Comparison of ENCODE assay signal across 24 cellular contexts in the genomic region with DNA sequence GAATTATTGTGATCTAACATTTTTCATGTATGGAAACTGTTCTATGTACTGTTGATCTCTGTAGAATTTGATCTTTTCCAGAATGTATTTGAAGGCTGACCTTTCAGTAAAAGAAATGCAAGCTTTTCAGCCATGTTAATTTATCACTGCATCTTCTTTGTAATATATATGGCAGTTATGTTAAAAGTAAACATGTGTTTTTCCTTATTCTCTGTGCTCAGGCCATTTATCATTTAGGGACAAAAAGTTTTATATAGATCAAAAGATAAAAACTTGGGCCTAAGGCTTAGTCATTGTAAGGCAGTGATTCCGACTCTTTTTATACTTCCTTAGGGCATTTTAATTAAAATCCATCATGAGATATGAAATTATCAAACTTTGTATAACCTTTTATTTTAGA. TPM values are rescaled to one million over a fixed set of nuclear protein-coding genes. Genes with fewer than 3 reads are reported as not detected.
A peak's percentile ranks its signal among the peaks of the same experiment; 100 is the strongest.
DNase-seq lines count a peak whose midpoint lies in the region; ATAC-seq, FAIRE-seq and TF ChIP-seq lines count a peak whose summit lies in the region.
"Had no signal": no experiment of that assay in that cellular context is flagged by ENCODE, and none has a peak within 500 bp of the region (broad histone marks: within the 10 kb centered on the region; RNA-seq: fewer than 3 reads in every experiment).

No MANE protein-coding gene starts in this region.

- H3K9me3 ChIP-seq in CD4-positive, alpha-beta T cell (ENCODE audit: control insufficient read depth, low read length): no peaks in the 10 kb centered on the region
- H3K9me3 ChIP-seq in PC-3 (ENCODE audit: low read length) (no peaks in the 10 kb centered on the region), K562 (replicated peaks; ENCODE audit: control insufficient read depth, insufficient read depth, low read depth, low read length) (no peaks in the 10 kb centered on the region), neutrophil (no peaks in the 10 kb centered on the region), Peyer's patch (no peaks in the 10 kb centered on the region)
- H3K9me3 ChIP-seq: ascending aorta, pancreas, right atrium auricular region, suprapubic skin had no signal

- H3K4me1 Mint-ChIP-seq in CD4-positive, alpha-beta T cell (ENCODE audit: low read depth): peaks cover 68% of the 10 kb centered on the region

- 50% methylated on average over 1 of the region's 1 CpG for WGBS in K562 (ENCODE audit: insufficient coverage, low coverage, missing lambda C conversion rate)

- CTCF ChIA-PET in CD4-positive, alpha-beta T cell (lab: Charles Lee): interaction anchor here (0.6 to 2.6 kb wide), 7 partner anchors 48 to 1428 kb away, joined by 3 to 21 read pairs (median 6); partner anchors contain the start of gene KDM2A
- CTCF ChIA-PET in PC-3 (lab: Charles Lee): interaction anchor here (0.5 to 1.1 kb wide), 6 partner anchors 35 to 311 kb away, joined by 3 to 5 read pairs (median 4); no protein-coding TSS in a partner anchor
- CTCF ChIA-PET in K562 (lab: Yijun Ruan, JAX; ENCODE audit: low intra/inter-chr PET ratio): no interaction called here

- H2AFZ ChIP-seq in PC-3 (ENCODE audit: low read length) (no peak overlapping the region), K562 (ENCODE audit: low read depth, low read length) (no peak overlapping the region)

- H3F3A ChIP-seq in PC-3 (ENCODE audit: low read length, unreplicated experiment): peaks cover 10% of the 10 kb centered on the region

- in situ Hi-C loops in K562 (cut with MboI): no loop called here

- H3K27ac ChIP-seq in CD4-positive, alpha-beta T cell (ENCODE audit: low read depth, low read length): no peak overlapping the region
- peak overlapping the region; percentile 74 for H3K27ac ChIP-seq in PC-3 (ENCODE audit: low read length)
- no peak overlapping the region; the same call in 2 of the 3 replicates for H3K27ac ChIP-seq in K562 (ENCODE audit: extremely low read depth, low read depth, low read length)
- peak overlapping the region; percentile 61 for H3K27ac ChIP-seq in neutrophil
- H3K27ac ChIP-seq in Peyer's patch: no peak overlapping the region
- H3K27ac ChIP-seq: ascending aorta, HL-60, pancreas, suprapubic skin had no signal

- H3K9ac ChIP-seq in PC-3 (ENCODE audit: low read length) (peak overlapping the region; percentile 14), K562 (ENCODE audit: insufficient read depth in 1 of 2, low read depth in 2 of 2, low read length in 2 of 2) (no peak overlapping the region; a peak in 1 of 4 replicates)

- H3K4me3 Mint-ChIP-seq in CD4-positive, alpha-beta T cell: no peak overlapping the region
- H3K4me3 Mint-ChIP-seq: activated CD4-positive, alpha-beta memory T cell treated with anti-CD3 and anti-CD28 coated beads, Interleukin-2, amount 10 ng/mL, durations not matched to agents 7 days and 5 days; activated naive CD4-positive, alpha-beta T cell treated with anti-CD3 and anti-CD28 coated beads, Interleukin-2, amount 50 U/mL, for 24 hours; central memory CD8-positive, alpha-beta T cell; stimulated activated effector memory CD8-positive, alpha-beta T cell treated with anti-CD3 and anti-CD28 coated beads, Interleukin-12 subunit alpha, Interleukin-12 subunit beta, amount 100 ng/mL, for 72 hours had no signal

- DNase-seq in CD4-positive, alpha-beta T cell: no peak
- DNase-seq in PC-3 (peak; percentile 51), K562 (ENCODE audit: extremely low read depth in 1 of 4, low spot score in 3 of 4) (no peak), Peyer's patch (no peak), cortex of kidney (lab: John Stamatoyannopoulos, UW) (no peak)
- no peak for DNase-seq in stimulated activated naive CD4-positive, alpha-beta T cell treated with Interleukin-2 at 50 U/mL for 16 hours (lab: John Stamatoyannopoulos, UW)
- DNase-seq: activated CD4-positive, CD25-positive, alpha-beta regulatory T cell treated with anti-CD3 and anti-CD28 coated beads, Interleukin-2, amount 50 U/mL, for 72 hours; activated CD8-positive, alpha-beta memory T cell treated with anti-CD3 and anti-CD28 coated beads, Interleukin-2, amount 50 U/mL, for 48 hours; Right ventricle myocardium superior had no signal

- peaks cover 93% of the 10 kb centered on the region for H3K79me2 ChIP-seq in PC-3 (ENCODE audit: low read length)
- H3K79me2 ChIP-seq in K562 (ENCODE audit: control insufficient read depth, insufficient read depth, low read length): peaks cover 85% of the 10 kb centered on the region

- TF ChIP-seq RAD21 in K562 (CRISPR knock-in tag; conservative IDR thresholded peaks at IDR 0.05 in 1 of 2, IDR thresholded peaks at IDR 0.05 in 1 of 2): no peak

- TF ChIP-seq POLR2A in K562 (conservative IDR thresholded peaks at IDR 0.05) (no peak), Peyer's patch (IDR thresholded peaks at IDR 0.05) (no peak)

- peaks cover 15% of the 10 kb centered on the region for H3K4me1 ChIP-seq in PC-3 (ENCODE audit: insufficient read depth, low read length)
- peaks cover 9 to 20% of the 10 kb centered on the region in 2 experiments; a peak in 4 of 5 replicates for H3K4me1 ChIP-seq in K562 (replicated peaks in 1 of 2; ENCODE audit: control insufficient read depth in 2 of 2, insufficient read depth in 2 of 2, low read length in 2 of 2)
- peaks cover 6 to 7% of the 10 kb centered on the region in 2 experiments for H3K4me1 ChIP-seq in neutrophil (ENCODE audit: control insufficient read depth in 1 of 2, insufficient read depth in 1 of 2, low read depth in 1 of 2, low read length in 1 of 2)
- peaks cover 0 to 6% (median 0%) of the 10 kb centered on the region in 4 donors for H3K4me1 ChIP-seq in Peyer's patch

- H3K9me2 ChIP-seq in PC-3 (replicated peaks; ENCODE audit: low read length): no peaks in the 10 kb centered on the region

- peaks cover 44% of the 10 kb centered on the region for H3K36me3 Mint-ChIP-seq in CD4-positive, alpha-beta T cell (ENCODE audit: low read depth)
- H3K36me3 Mint-ChIP-seq: naive B cell had no signal

- BruUV-seq in PC-3 (replicated peaks; lab: Mats Ljungman, UMichigan) (no TSS peak), K562 (replicated peaks; lab: Mats Ljungman, UMichigan) (no TSS peak)

- TF ChIP-seq EP300 in K562 (IDR thresholded peaks at IDR 0.05; ENCODE audit: low read length): no peak

- H3K27me3 ChIP-seq in CD4-positive, alpha-beta T cell (ENCODE audit: control insufficient read depth, insufficient read depth, low read length): no peaks in the 10 kb centered on the region
- H3K27me3 ChIP-seq in PC-3 (ENCODE audit: low read length): no peaks in the 10 kb centered on the region
- no peaks in the 10 kb centered on the region for H3K27me3 ChIP-seq in K562 (ENCODE audit: control insufficient read depth in 2 of 2, insufficient read depth in 2 of 2, low read length in 2 of 2)
- no peaks in the 10 kb centered on the region for H3K27me3 ChIP-seq in neutrophil
- no peaks in the 10 kb centered on the region for H3K27me3 ChIP-seq in Peyer's patch
- H3K27me3 ChIP-seq: ascending aorta, pancreas, right atrium auricular region, suprapubic skin had no signal

- intact Hi-C loops in CD4-positive, alpha-beta T cell (cut with DNase I, micrococcal nuclease): loop anchor here (1.0 to 5.0 kb wide), 3 partner anchors 45 to 86 kb away; no protein-coding TSS in a partner anchor
- intact Hi-C loops in PC-3 (cut with micrococcal nuclease) (loop anchor here (1.0 to 2.0 kb wide), 2 partner anchors 47 to 86 kb away; no protein-coding TSS in a partner anchor), K562 (cut with micrococcal nuclease) (no loop called here)

- no peak for FAIRE-seq in K562 (lab: Jason Lieb, UNC)
- FAIRE-seq: D721Med, GM12892 had no signal

- H3K9me1 ChIP-seq in K562 (ENCODE audit: control insufficient read depth, insufficient read depth, low read length): no peaks in the 10 kb centered on the region

- no peaks in the 10 kb centered on the region for H3K9me3 Mint-ChIP-seq in CD4-positive, alpha-beta T cell
- H3K9me3 Mint-ChIP-seq: activated CD4-positive, alpha-beta memory T cell treated with anti-CD3 and anti-CD28 coated beads, Interleukin-2, amount 10 ng/mL, durations not matched to agents 7 days and 5 days; activated naive CD4-positive, alpha-beta T cell treated with anti-CD3 and anti-CD28 coated beads, Interleukin-2, amount 50 U/mL, for 24 hours; activated T-helper 2 cell treated with anti-CD3 and anti-CD28 coated beads, Interferon-gamma antibody, Interleukin-2, Interleukin-4, amounts not matched to agents 10 μg/mL and 5 μg/mL and 100 μg/mL, durations not matched to agents 14 hours and 24 hours and 36 hours; central memory CD8-positive, alpha-beta T cell; naive B cell; stimulated activated effector memory CD8-positive, alpha-beta T cell treated with anti-CD3 and anti-CD28 coated beads, Interleukin-12 subunit alpha, Interleukin-12 subunit beta, amount 100 ng/mL, for 72 hours had no signal

- H3K36me3 ChIP-seq in PC-3 (ENCODE audit: low read depth, low read length) (no peaks in the 10 kb centered on the region), K562 (ENCODE audit: control insufficient read depth, insufficient read depth, low read length) (peaks cover 3% of the 10 kb centered on the region; the same call in 2 of the 3 replicates), neutrophil (no peaks in the 10 kb centered on the region), Peyer's patch (no peaks in the 10 kb centered on the region)
- H3K36me3 ChIP-seq: ascending aorta, pancreas, right atrium auricular region, suprapubic skin had no signal

- no peaks in the 10 kb centered on the region for H3K27me3 Mint-ChIP-seq in CD4-positive, alpha-beta T cell
- H3K27me3 Mint-ChIP-seq: activated CD4-positive, alpha-beta memory T cell treated with anti-CD3 and anti-CD28 coated beads, Interleukin-2, amount 10 ng/mL, durations not matched to agents 7 days and 5 days; activated naive CD4-positive, alpha-beta T cell treated with anti-CD3 and anti-CD28 coated beads, Interleukin-2, amount 50 U/mL, for 24 hours; central memory CD8-positive, alpha-beta T cell; naive B cell had no signal

- no peaks in the 10 kb centered on the region for H4K20me1 ChIP-seq in PC-3 (ENCODE audit: low read length)
- 0 out of 2 replicates have a peak, but pooled peaks cover 6% of the 10 kb centered on the region for H4K20me1 ChIP-seq in K562 (replicated peaks; ENCODE audit: control insufficient read depth, insufficient read depth, low read length)

- no peak for ATAC-seq in CD4-positive, alpha-beta T cell (ENCODE audit: poor library complexity)
- peak; percentile 71 for ATAC-seq in PC-3
- ATAC-seq in K562: no peak
- ATAC-seq in GM21528 (IDR thresholded peaks at IDR 0.05; ENCODE audit: low FRiP score, unreplicated experiment): no peak
- ATAC-seq: stimulated activated effector memory CD8-positive, alpha-beta T cell treated with anti-CD3 and anti-CD28 coated beads, Interleukin-12 subunit alpha, Interleukin-12 subunit beta, amount 100 ng/mL, for 72 hours had no signal

- POLR2A ChIA-PET in CD4-positive, alpha-beta T cell (lab: Charles Lee): interaction anchor here (1.0 to 1.2 kb wide), 2 partner anchors 49 to 72 kb away, joined by 3 to 5 read pairs; partner anchors contain the start of gene KDM2A
- POLR2A ChIA-PET in PC-3 (lab: Charles Lee; ENCODE audit: unreplicated experiment) (no interaction called here), K562 (lab: Yijun Ruan, JAX) (interaction anchor here (0.8 to 2.7 kb wide), 3 partner anchors 10 to 13 kb away, joined by 3 to 10 read pairs (median 8); no protein-coding TSS in a partner anchor)

- H3K4me3 ChIP-seq in PC-3 (ENCODE audit: low read length) (0 out of 2 replicates have a peak overlapping the region, but pooled peaks have one; percentile 14), K562 (no peak overlapping the region), neutrophil (ENCODE audit: low read depth in 1 of 2, low read length in 1 of 2) (no peak overlapping the region), Peyer's patch (no peak overlapping the region)
- H3K4me3 ChIP-seq: ascending aorta, pancreas, right atrium auricular region, suprapubic skin had no signal

- no peak for TF ChIP-seq CTCF in CD4-positive, alpha-beta T cell (IDR thresholded peaks at IDR 0.05)
- TF ChIP-seq CTCF in PC-3 (conservative IDR thresholded peaks at IDR 0.05; ENCODE audit: low read depth, low read length) (no peak), K562 (IDR thresholded peaks at IDR 0.05 in 2 of 3, conservative IDR thresholded peaks at IDR 0.05 in 1 of 3; ENCODE audit: insufficient read depth in 2 of 3, low read depth in 1 of 3, low read length in 3 of 3) (no peak), neutrophil (IDR thresholded peaks at IDR 0.05) (no peak), Peyer's patch (IDR thresholded peaks at IDR 0.05) (no peak)

- H3K4me2 ChIP-seq in PC-3 (ENCODE audit: low read length) (peak overlapping the region; percentile 65), K562 (ENCODE audit: insufficient read depth, low read length) (no peak overlapping the region)

- peak overlapping the region; percentile 1 for H3K27ac Mint-ChIP-seq in CD4-positive, alpha-beta T cell
- H3K27ac Mint-ChIP-seq: activated CD4-positive, alpha-beta memory T cell treated with anti-CD3 and anti-CD28 coated beads, Interleukin-2, amount 10 ng/mL, durations not matched to agents 7 days and 5 days; activated naive CD4-positive, alpha-beta T cell treated with anti-CD3 and anti-CD28 coated beads, Interleukin-2, amount 50 U/mL, for 24 hours; activated T-helper 2 cell treated with anti-CD3 and anti-CD28 coated beads, Interferon-gamma antibody, Interleukin-2, Interleukin-4, amounts not matched to agents 10 μg/mL and 5 μg/mL and 100 μg/mL, durations not matched to agents 14 hours and 24 hours and 36 hours; stimulated activated effector memory CD8-positive, alpha-beta T cell treated with anti-CD3 and anti-CD28 coated beads, Interleukin-12 subunit alpha, Interleukin-12 subunit beta, amount 100 ng/mL, for 72 hours had no signal

RNA-seq across cellular contexts. Expression of gene KDM2A, which starts 48.7 kb away (rescaled TPM):
- 100 to 1,000 TPM; 410 to 412 TPM for total RNA-seq in CD4-positive, alpha-beta T cell
- 65.3 and 87.1 TPM in 2 replicates for total RNA-seq in PC-3 (2014; rRNA removed)
- total RNA-seq in K562 (2011; cell fraction: chromatin; rRNA removed; ENCODE audit: low replicate concordance): 208 and 244 TPM in 2 replicates
- total RNA-seq in K562 (2011; cell fraction: nucleolus; rRNA removed): 95.6 and 101 TPM in 2 replicates
- total RNA-seq in K562 (2011; cell fraction: nucleoplasm; rRNA removed): 128 and 146 TPM in 2 replicates
- total RNA-seq in K562 (2014; rRNA removed): 19.0 and 21.3 TPM in 2 replicates
- 22.3 and 23.4 TPM in 2 replicates for total RNA-seq in K562 (2014; rRNA removed; fragmentation: Illumina TruSeq; extraction: Trizol)
- total RNA-seq in K562 (2015; rRNA removed; fragmentation: Illumina TruSeq; extraction: Trizol): 26.4 and 27.1 TPM in 2 replicates
- 37.9 and 39.3 TPM in 2 replicates for total RNA-seq in K562 (2021)
- 19.0 and 30.7 TPM in 2 replicates for polyA plus RNA-seq in K562 (2011; rRNA removed)
- polyA plus RNA-seq in K562 (2011; cell fraction: cytosol; rRNA removed): 23.8 and 26.0 TPM in 2 replicates
- polyA plus RNA-seq in K562 (2011; cell fraction: nucleus; rRNA removed): 71.8 and 106 TPM in 2 replicates
- polyA plus RNA-seq in K562 (2012): 25.1 and 26.1 TPM in 2 replicates
- 35.1 and 37.7 TPM in 2 replicates for polyA plus RNA-seq in K562 (2014; fragmentation: Illumina TruSeq; extraction: Trizol)
- 1 to 10 TPM; 5.0 to 7.2 TPM for polyA plus RNA-seq in K562 (2014; fragmentation: Nextera tagmentation; extraction: Ambion mirVana)
- 19.8 and 21.3 TPM in 2 replicates for polyA plus RNA-seq in K562 (2014; rRNA removed)
- polyA minus RNA-seq in K562 (2011; rRNA and poly(A)+ RNA removed): 65.3 and 71.5 TPM in 2 replicates
- 31.0 and 35.6 TPM in 2 replicates for polyA minus RNA-seq in K562 (2011; cell fraction: cytosol; rRNA and poly(A)+ RNA removed)
- 38.8 and 59.3 TPM in 2 replicates for polyA minus RNA-seq in K562 (2011; cell fraction: nucleus; rRNA and poly(A)+ RNA removed)
- 100 to 1,000 TPM in 2 of 4 donors, 10 to 100 TPM in 2; 76.7 to 225 (median 105) TPM for total RNA-seq in Peyer's patch

Comparison
In these comparisons a context has a peak if more than half of its experiments do, and no peak if none do; other contexts are left out.
1. H3K27ac ChIP-seq: peak in PC-3 (single experiment) and neutrophil (single experiment); none in CD4-positive, alpha-beta T cell (single experiment), K562 (single experiment) and Peyer's patch (0 of 4).